ENCODE assay signal across 25 cellular contexts in genomic region chr9:117074337-117074662, GRCh38.
"Had no signal": no experiment of that assay in that cellular context is flagged by ENCODE, and none has a peak within 500 bp of the region (broad histone marks: within the 10 kb centered on the region; RNA-seq: fewer than 3 reads in every experiment).

No MANE protein-coding gene starts in this region.

- H3K27ac Mint-ChIP-seq: activated CD4-positive, alpha-beta memory T cell treated with anti-CD3 and anti-CD28 coated beads for 36 hours; activated CD4-positive, alpha-beta T cell treated with anti-CD3 and anti-CD28 coated beads for 36 hours; activated naive CD4-positive, alpha-beta T cell treated with anti-CD3 and anti-CD28 coated beads, Interleukin-2, amount 10 ng/mL, durations not matched to agents 7 days and 5 days; activated naive CD8-positive, alpha-beta T cell; activated naive CD8-positive, alpha-beta T cell treated with anti-CD3 and anti-CD28 coated beads, Interleukin-2, amount 50 U/mL, for 24 hours; activated T-helper 1 cell treated with anti-CD3 and anti-CD28 coated beads, Interleukin-12 subunit alpha, Interleukin-12 subunit beta, Interleukin-2, Interleukin-4 antibody, amounts not matched to agents 30 ng/mL and 10 ng/mL and 1 ng/mL, durations not matched to agents 14 hours and 24 hours and 36 hours had no signal

- DNase-seq: activated CD4-positive, alpha-beta memory T cell treated with anti-CD3 and anti-CD28 coated beads for 36 hours; activated CD4-positive, alpha-beta T cell treated with anti-CD3 and anti-CD28 coated beads for 36 hours; activated CD4-positive, alpha-beta T cell treated with anti-CD3 and anti-CD28 coated beads, Interleukin-2, amount 50 U/mL, for 1 hour; activated CD8-positive, alpha-beta memory T cell treated with anti-CD3 and anti-CD28 coated beads, Interleukin-2, amount 50 U/mL, for 4 hours; activated gamma-delta T cell treated with Interleukin-2 at 50 U/mL for 16 hours; activated naive CD4-positive, alpha-beta T cell treated with anti-CD3 and anti-CD28 coated beads, Interleukin-2, amount 10 ng/mL, durations not matched to agents 7 days and 5 days; activated naive CD8-positive, alpha-beta T cell treated with anti-CD3 and anti-CD28 coated beads, Interleukin-2, amount 50 U/mL, for 24 hours; activated T-cell treated with anti-CD3 and anti-CD28 coated beads for 4 hours; activated T-cell treated with anti-CD3 and anti-CD28 coated beads, Interleukin-2, amount 50 U/mL, for 4 hours; central memory CD4-positive, alpha-beta T cell; NCI-H1930; NCI-H2081 treated with DMSO at 0.1 percent for 48 hours; NCI-H226; NCI-H524 treated with DMSO at 0.1 percent for 48 hours; PC-9; SIG-M5 had no signal

- H3K4me1 Mint-ChIP-seq: activated CD4-positive, alpha-beta T cell treated with anti-CD3 and anti-CD28 coated beads for 36 hours; activated naive CD4-positive, alpha-beta T cell treated with anti-CD3 and anti-CD28 coated beads, Interleukin-2, amount 10 ng/mL, durations not matched to agents 7 days and 5 days; activated naive CD8-positive, alpha-beta T cell treated with anti-CD3 and anti-CD28 coated beads, Interleukin-2, amount 50 U/mL, for 24 hours had no signal

- H3K27ac ChIP-seq: PC-9, RWPE1 had no signal

- H3K36me3 Mint-ChIP-seq: activated CD4-positive, alpha-beta memory T cell treated with anti-CD3 and anti-CD28 coated beads for 36 hours; activated naive CD4-positive, alpha-beta T cell treated with anti-CD3 and anti-CD28 coated beads, Interleukin-2, amount 10 ng/mL, durations not matched to agents 7 days and 5 days; activated naive CD8-positive, alpha-beta T cell; brain; WTC11 had no signal

- H3K9me3 Mint-ChIP-seq: WTC11 had no signal

- H3K4me3 ChIP-seq: PC-9 had no signal

- H2AFZ ChIP-seq: PC-9 had no signal

- H3K4me2 ChIP-seq: PC-9 had no signal

- H3K4me3 Mint-ChIP-seq: activated CD4-positive, alpha-beta memory T cell treated with anti-CD3 and anti-CD28 coated beads for 36 hours; activated CD4-positive, alpha-beta T cell treated with anti-CD3 and anti-CD28 coated beads for 36 hours; activated naive CD4-positive, alpha-beta T cell treated with anti-CD3 and anti-CD28 coated beads, Interleukin-2, amount 10 ng/mL, durations not matched to agents 7 days and 5 days; activated naive CD8-positive, alpha-beta T cell; activated naive CD8-positive, alpha-beta T cell treated with anti-CD3 and anti-CD28 coated beads, Interleukin-2, amount 50 U/mL, for 24 hours; activated T-cell treated with anti-CD3 and anti-CD28 coated beads, Interleukin-2, amount 50 U/mL, for 4 hours; activated T-helper 1 cell treated with anti-CD3 and anti-CD28 coated beads, Interleukin-12 subunit alpha, Interleukin-12 subunit beta, Interleukin-2, Interleukin-4 antibody, amounts not matched to agents 30 ng/mL and 10 ng/mL and 1 ng/mL, durations not matched to agents 14 hours and 24 hours and 36 hours; brain; WTC11 had no signal

- FAIRE-seq: RCC 7860, TTC549 had no signal

- ATAC-seq: activated CD4-positive, alpha-beta T cell treated with anti-CD3 and anti-CD28 coated beads for 36 hours; activated CD4-positive, CD25-positive, alpha-beta regulatory T cell treated with anti-CD3 and anti-CD28 coated beads, Interleukin-2, amount 50 U/mL, for 24 hours; activated naive CD8-positive, alpha-beta T cell treated with anti-CD3 and anti-CD28 coated beads, Interleukin-2, amount 50 U/mL, for 24 hours; activated T-cell treated with anti-CD3 and anti-CD28 coated beads, Interleukin-2, amount 50 U/mL, for 4 hours; Right ventricle myocardium inferior had no signal

- H3K27me3 Mint-ChIP-seq: activated CD4-positive, alpha-beta memory T cell treated with anti-CD3 and anti-CD28 coated beads for 36 hours; activated naive CD4-positive, alpha-beta T cell treated with anti-CD3 and anti-CD28 coated beads, Interleukin-2, amount 10 ng/mL, durations not matched to agents 7 days and 5 days had no signal
